In genomic region chr5:12162863-12163262, GRCh38 we compare ENCODE assay signal across 3 cellular contexts.
TF ChIP-seq lines count a peak whose summit lies in the region.

No MANE protein-coding gene starts in this region.

TF ChIP-seq in A549, 52 proteins besides CTCF, POLR2A, EP300 and RAD21:
- TF ChIP-seq MAFK (IDR thresholded peaks at IDR 0.05; ENCODE audit: partially characterized antibody) (peak; percentile 76), HOXA7 (CRISPR knock-in tag; IDR thresholded peaks at IDR 0.05) (no peak), BCL3 (IDR thresholded peaks at IDR 0.05) (no peak), CHD4 (IDR thresholded peaks at IDR 0.05; ENCODE audit: borderline replicate concordance) (no peak)

TF ChIP-seq in IMR-90, 13 proteins besides CTCF, POLR2A, EP300 and RAD21:
- TF ChIP-seq, protein P1, sequence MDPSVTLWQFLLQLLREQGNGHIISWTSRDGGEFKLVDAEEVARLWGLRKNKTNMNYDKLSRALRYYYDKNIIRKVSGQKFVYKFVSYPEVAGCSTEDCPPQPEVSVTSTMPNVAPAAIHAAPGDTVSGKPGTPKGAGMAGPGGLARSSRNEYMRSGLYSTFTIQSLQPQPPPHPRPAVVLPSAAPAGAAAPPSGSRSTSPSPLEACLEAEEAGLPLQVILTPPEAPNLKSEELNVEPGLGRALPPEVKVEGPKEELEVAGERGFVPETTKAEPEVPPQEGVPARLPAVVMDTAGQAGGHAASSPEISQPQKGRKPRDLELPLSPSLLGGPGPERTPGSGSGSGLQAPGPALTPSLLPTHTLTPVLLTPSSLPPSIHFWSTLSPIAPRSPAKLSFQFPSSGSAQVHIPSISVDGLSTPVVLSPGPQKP (IDR thresholded peaks at IDR 0.05; ENCODE audit: borderline replicate concordance, low read depth, low read length): no peak
- TF ChIP-seq MXI1 (IDR thresholded peaks at IDR 0.05; ENCODE audit: borderline replicate concordance, low read depth, low read length) (no peak), MAFK (IDR thresholded peaks at IDR 0.05; ENCODE audit: low read depth, low read length) (peak; percentile 81), FOS (IDR thresholded peaks at IDR 0.05; ENCODE audit: low read depth, low read length) (no peak), CHD1 (IDR thresholded peaks at IDR 0.05; ENCODE audit: low read depth, low read length) (no peak), NFE2L2 (IDR thresholded peaks at IDR 0.05; ENCODE audit: low read depth, low read length) (no peak), SMC3 (IDR thresholded peaks at IDR 0.05; ENCODE audit: low read depth, low read length) (no peak)

TF ChIP-seq in H1, 55 proteins besides CTCF, POLR2A, EP300 and RAD21:
- TF ChIP-seq ASH2L (IDR thresholded peaks at IDR 0.05; ENCODE audit: low read length) (no peak), MAFK (IDR thresholded peaks at IDR 0.05; ENCODE audit: low read depth, low read length) (0 out of 2 replicates have a peak, but pooled peaks have one; percentile 16)
